In genomic region chr15:90596943-90597342, GRCh38 we compare ENCODE assay signal across 1 cellular context.
TF ChIP-seq lines count a peak whose summit lies in the region.

No MANE protein-coding gene starts in this region.

TF ChIP-seq in HepG2, 621 proteins besides CTCF, POLR2A, EP300 and RAD21 (continued from another document):
- TF ChIP-seq, protein P1, sequence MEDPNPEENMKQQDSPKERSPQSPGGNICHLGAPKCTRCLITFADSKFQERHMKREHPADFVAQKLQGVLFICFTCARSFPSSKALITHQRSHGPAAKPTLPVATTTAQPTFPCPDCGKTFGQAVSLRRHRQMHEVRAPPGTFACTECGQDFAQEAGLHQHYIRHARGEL (CRISPR knock-in tag; IDR thresholded peaks at IDR 0.05) = no peak
- TF ChIP-seq ZNF10 (CRISPR knock-in tag; IDR thresholded peaks at IDR 0.05; ENCODE audit: borderline replicate concordance, low read depth) = no peak
- TF ChIP-seq, protein P2, sequence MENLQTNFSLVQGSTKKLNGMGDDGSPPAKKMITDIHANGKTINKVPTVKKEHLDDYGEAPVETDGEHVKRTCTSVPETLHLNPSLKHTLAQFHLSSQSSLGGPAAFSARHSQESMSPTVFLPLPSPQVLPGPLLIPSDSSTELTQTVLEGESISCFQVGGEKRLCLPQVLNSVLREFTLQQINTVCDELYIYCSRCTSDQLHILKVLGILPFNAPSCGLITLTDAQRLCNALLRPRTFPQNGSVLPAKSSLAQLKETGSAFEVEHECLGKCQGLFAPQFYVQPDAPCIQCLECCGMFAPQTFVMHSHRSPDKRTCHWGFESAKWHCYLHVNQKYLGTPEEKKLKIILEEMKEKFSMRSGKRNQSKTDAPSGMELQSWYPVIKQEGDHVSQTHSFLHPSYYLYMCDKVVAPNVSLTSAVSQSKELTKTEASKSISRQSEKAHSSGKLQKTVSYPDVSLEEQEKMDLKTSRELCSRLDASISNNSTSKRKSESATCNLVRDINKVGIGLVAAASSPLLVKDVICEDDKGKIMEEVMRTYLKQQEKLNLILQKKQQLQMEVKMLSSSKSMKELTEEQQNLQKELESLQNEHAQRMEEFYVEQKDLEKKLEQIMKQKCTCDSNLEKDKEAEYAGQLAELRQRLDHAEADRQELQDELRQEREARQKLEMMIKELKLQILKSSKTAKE (CRISPR knock-in tag; IDR thresholded peaks at IDR 0.05; ENCODE audit: borderline replicate concordance) = no peak
